Comparison of ENCODE assay signal across 8 cellular contexts in the genomic region with DNA sequence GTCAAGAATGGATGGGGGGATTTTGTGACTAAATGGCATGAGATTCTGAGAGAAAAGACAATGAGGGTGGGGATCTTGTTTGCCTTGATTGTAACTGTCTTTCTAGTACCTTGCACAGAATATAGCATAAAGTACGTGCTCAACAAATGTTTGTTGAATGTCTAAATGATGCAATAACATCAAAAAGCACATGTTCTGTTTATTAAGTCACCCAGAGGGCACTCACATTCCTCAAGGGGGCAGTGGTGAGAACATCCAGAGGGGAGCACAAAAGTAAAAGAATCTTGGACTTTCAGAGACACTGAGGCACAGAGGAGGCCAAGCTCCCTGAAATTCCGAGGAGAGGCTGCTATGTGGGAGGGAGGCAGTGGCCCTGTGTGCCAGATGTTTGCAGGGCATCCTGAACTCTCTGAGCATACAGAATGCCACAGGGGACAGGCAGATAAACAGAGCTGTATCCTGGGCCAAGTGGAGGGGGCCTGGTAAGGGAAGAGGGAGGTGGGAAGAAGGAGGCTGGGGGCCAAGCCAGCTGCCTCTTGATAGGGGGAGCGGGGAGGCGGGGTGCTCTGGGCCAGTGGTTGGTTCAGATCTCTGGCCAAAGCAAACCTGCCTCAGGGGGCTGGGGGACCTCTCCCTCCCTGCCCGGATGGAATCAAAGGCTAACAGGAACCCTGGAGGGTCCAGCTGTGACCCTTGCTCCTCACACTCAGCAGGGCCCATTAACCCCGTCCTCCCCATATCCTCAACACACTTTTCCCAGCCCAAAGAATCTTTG.
DNase-seq lines count a peak whose midpoint lies in the region; ATAC-seq and TF ChIP-seq lines count a peak whose summit lies in the region.

No MANE protein-coding gene starts in this region.

- no peaks in the 10 kb centered on the region for H3K27me3 ChIP-seq in WERI-Rb-1 (ENCODE audit: insufficient read depth, low read depth, severe bottlenecking)

- H3K9me3 ChIP-seq in WERI-Rb-1 (ENCODE audit: severe bottlenecking), result no peaks in the 10 kb centered on the region

- no peaks in the 10 kb centered on the region for H3K36me3 ChIP-seq in WERI-Rb-1

- DNase-seq in CD1c-positive myeloid dendritic cell (ENCODE audit: extremely low spot score) (peak; percentile 74), HFF-Myc (ENCODE audit: extremely low read depth, low read depth) (peak; percentile 21), WERI-Rb-1 (peak; percentile 64), fibroblast of gingiva (ENCODE audit: low read depth) (peak; percentile 45), pons (ENCODE audit: low spot score) (peak; percentile 71), putamen (ENCODE audit: low spot score) (no peak)

- ATAC-seq in GM18517 (IDR thresholded peaks at IDR 0.05; ENCODE audit: unreplicated experiment) (no peak), HG03342 (IDR thresholded peaks at IDR 0.05; ENCODE audit: unreplicated experiment) (no peak)

- H3K4me3 ChIP-seq in HFF-Myc (replicated peaks; ENCODE audit: low read depth, low read length) (no peak overlapping the region), WERI-Rb-1 (ENCODE audit: low read depth, low read length) (no peak overlapping the region)

- TF ChIP-seq CTCF in HFF-Myc (IDR thresholded peaks at IDR 0.05; ENCODE audit: low read depth, low read length, missing control alignments) (peak; percentile 54), WERI-Rb-1 (IDR thresholded peaks at IDR 0.05; ENCODE audit: low read depth, low read length) (peak; percentile 71)

- H3K27ac ChIP-seq in WERI-Rb-1, result no peak overlapping the region
